In genomic region chr17:56593073-56593740, GRCh38 we compare ENCODE assay signal across 8 cellular contexts. TPM values are rescaled to one million over a fixed set of nuclear protein-coding genes. Genes with fewer than 3 reads are reported as not detected.
DNase-seq lines count a peak whose midpoint lies in the region; ATAC-seq and TF ChIP-seq lines count a peak whose summit lies in the region.

Gene NOG, plus strand, starts transcription at chr17:56593699. Its CDS starts 525 bp downstream, at chr17:56594224.

- peak within 1 kb of the TSS; percentile 89 for H3K27ac ChIP-seq in RWPE1
- peak within 1 kb of the TSS; percentile 68 for H3K27ac ChIP-seq in left ventricle myocardium inferior (replicated peaks)

- DNase-seq in BE2C (peak; percentile 36), HK-2 (ENCODE audit: unreplicated experiment) (peak; percentile 55), RWPE1 (ENCODE audit: low spot score) (peak; percentile 67), amniotic stem cell (lab: John Stamatoyannopoulos, UW) (peak; percentile 50), left ventricle myocardium inferior (peak; percentile 31), posterior cingulate gyrus (peak; percentile 26 to 89 (median 46)), GF-D8 (lab: John Stamatoyannopoulos, UW) (no peak)

- no peak for TF ChIP-seq CTCF in BE2C (IDR thresholded peaks at IDR 0.05; ENCODE audit: low read depth, low read length)
- TF ChIP-seq CTCF in RWPE1 (conservative IDR thresholded peaks at IDR 0.05; ENCODE audit: low read depth), result no peak
- TF ChIP-seq CTCF in left ventricle myocardium inferior (IDR thresholded peaks at IDR 0.05; ENCODE audit: borderline replicate concordance), result no peak

- CTCF ChIA-PET in RWPE1 (lab: Yijun Ruan, JAX), result interaction anchor here (0.6 to 5.6 kb wide), 17 partner anchors 10 to 631 kb away, joined by 3 to 69 read pairs (median 5); no protein-coding TSS in a partner anchor

- H3K4me1 ChIP-seq in BE2C, result no peaks in the 10 kb centered on the region
- peaks cover 56% of the 10 kb centered on the region for H3K4me1 ChIP-seq in left ventricle myocardium inferior

- no peaks in the 10 kb centered on the region; the same call in 1 of the 2 replicates for H3K9me3 ChIP-seq in BE2C
- H3K9me3 ChIP-seq in left ventricle myocardium inferior (replicated peaks), result no peaks in the 10 kb centered on the region

- POLR2A ChIA-PET in RWPE1 (lab: Yijun Ruan, JAX; ENCODE audit: low non-redundant PET), result no interaction called here

- H3K4me3 ChIP-seq in BE2C (ENCODE audit: low read depth, low read length), result peak within 1 kb of the TSS; percentile 41
- H3K4me3 ChIP-seq in left ventricle myocardium inferior, result peak within 1 kb of the TSS; percentile 71

- no peak for ATAC-seq in HG02798 (IDR thresholded peaks at IDR 0.05; ENCODE audit: poor library complexity, unreplicated experiment)

- peaks cover 81% of the 10 kb centered on the region for H3K27me3 ChIP-seq in BE2C
- peaks cover 90% of the 10 kb centered on the region for H3K27me3 ChIP-seq in left ventricle myocardium inferior (ENCODE audit: low read depth)

- intact Hi-C loops in left ventricle myocardium inferior (cut with micrococcal nuclease), result loop anchor here (5.0 to 10.0 kb wide), 2 partner anchors 124 to 182 kb away; no protein-coding TSS in a partner anchor
- intact Hi-C loops in posterior cingulate gyrus (cut with DNase I), result no loop called here

- no peaks in the 10 kb centered on the region for H3K36me3 ChIP-seq in BE2C
- H3K36me3 ChIP-seq in left ventricle myocardium inferior, result no peaks in the 10 kb centered on the region

RNA-seq across cellular contexts. Expression of gene NOG, which starts in this region (rescaled TPM):
- not detected for polyA plus RNA-seq in BE2C (2012; ENCODE audit: insufficient read depth, insufficient read length, low read depth)
- total RNA-seq in left ventricle myocardium inferior, result 0.41 TPM

Comparison
In these comparisons a context has a peak if more than half of its experiments do, and no peak if none do; other contexts are left out.
1. Peak in DNase-seq, H3K4me3 ChIP-seq and H3K27ac ChIP-seq in left ventricle myocardium inferior; RNA of the gene not detected or under 1 TPM.